Comparison of ENCODE assay signal across 8 cellular contexts in genomic region chr1:180343931-180344406, GRCh38.
DNase-seq lines count a peak whose midpoint lies in the region; ATAC-seq and TF ChIP-seq lines count a peak whose summit lies in the region.

No MANE protein-coding gene starts in this region.

- H3K23ac ChIP-seq in mesenchymal stem cell (ENCODE audit: low read length in 2 of 2), result no peak overlapping the region

- H3K27ac ChIP-seq in MM.1S (ENCODE audit: low read length), result peak overlapping the region; percentile 28; the same call in 1 of the 2 replicates
- no peak overlapping the region for H3K27ac ChIP-seq in mesenchymal stem cell (ENCODE audit: low read length, poor library complexity, severe bottlenecking)

- TF ChIP-seq CTCF in MM.1S (IDR thresholded peaks at IDR 0.05; ENCODE audit: low read length), result no peak

- peaks cover 11% of the 10 kb centered on the region; the same call in 1 of the 2 replicates for H3K79me2 ChIP-seq in MM.1S (ENCODE audit: low read length)

- no peak overlapping the region for H4K91ac ChIP-seq in mesenchymal stem cell (ENCODE audit: low read length)

- no peak overlapping the region for H3K14ac ChIP-seq in mesenchymal stem cell (ENCODE audit: low read length in 2 of 2)

- H4K20me1 ChIP-seq in MM.1S (ENCODE audit: insufficient read depth, low read length), result no peaks in the 10 kb centered on the region

- H3K18ac ChIP-seq in mesenchymal stem cell (ENCODE audit: low read depth in 1 of 2, low read length in 2 of 2), result no peak overlapping the region

- H3F3A ChIP-seq in MM.1S (ENCODE audit: insufficient read depth, low read length), result peaks cover 7% of the 10 kb centered on the region

- peaks cover 18% of the 10 kb centered on the region for H3K4me1 ChIP-seq in MM.1S (ENCODE audit: low read length)
- H3K4me1 ChIP-seq in mesenchymal stem cell (ENCODE audit: control insufficient read depth, insufficient read depth, low read depth, low read length), result no peaks in the 10 kb centered on the region

- H2AFZ ChIP-seq in MM.1S (ENCODE audit: low read length) (no peak overlapping the region), mesenchymal stem cell (ENCODE audit: low read depth, low read length) (no peak overlapping the region)

- H4K8ac ChIP-seq in mesenchymal stem cell (ENCODE audit: low read length), result no peak overlapping the region

- H3K9me3 ChIP-seq in MM.1S (replicated peaks; ENCODE audit: insufficient read depth, low read length), result no peaks in the 10 kb centered on the region
- H3K9me3 ChIP-seq in mesenchymal stem cell (ENCODE audit: control insufficient read depth, low read length), result no peaks in the 10 kb centered on the region

- no peak overlapping the region for H3K4ac ChIP-seq in mesenchymal stem cell (ENCODE audit: low read depth in 1 of 2, low read length in 2 of 2)

- H3K4me2 ChIP-seq in MM.1S (ENCODE audit: low read depth, low read length) (peak overlapping the region; percentile 1; the same call in 1 of the 2 replicates), mesenchymal stem cell (ENCODE audit: low read length, poor library complexity, severe bottlenecking) (no peak overlapping the region)

- H3K9ac ChIP-seq in MM.1S (ENCODE audit: low read length) (no peak overlapping the region), mesenchymal stem cell (ENCODE audit: low read length) (no peak overlapping the region)

- no peak overlapping the region for H2BK120ac ChIP-seq in mesenchymal stem cell (ENCODE audit: low read depth, low read length)

- H3K79me1 ChIP-seq in mesenchymal stem cell (replicated peaks; ENCODE audit: low read length, poor library complexity, severe bottlenecking), result peaks cover 13% of the 10 kb centered on the region

- H2BK15ac ChIP-seq in mesenchymal stem cell (ENCODE audit: low read depth, poor library complexity, severe bottlenecking), result no peak overlapping the region

- H3K36me3 ChIP-seq in MM.1S (replicated peaks; ENCODE audit: insufficient read depth, low read length) (no peaks in the 10 kb centered on the region), mesenchymal stem cell (ENCODE audit: control insufficient read depth in 1 of 2, insufficient read depth in 2 of 2, low read depth in 1 of 2, low read length in 2 of 2) (no peaks in the 10 kb centered on the region)

- ATAC-seq in stimulated activated naive CD8-positive, alpha-beta T cell treated with anti-CD3 and anti-CD28 coated beads, Interleukin-15, Interleukin-2, amounts not matched to agents 100 U/mL and 50 U/mL, for 24 hours, result no peak
- no peak for ATAC-seq in HG03457 (IDR thresholded peaks at IDR 0.05; ENCODE audit: unreplicated experiment)

- no peak overlapping the region for H2BK5ac ChIP-seq in mesenchymal stem cell (ENCODE audit: low read depth, low read length, poor library complexity, severe bottlenecking)

- no peak overlapping the region for H2BK12ac ChIP-seq in mesenchymal stem cell (ENCODE audit: low read length in 2 of 2)

- no peaks in the 10 kb centered on the region for H3K9me2 ChIP-seq in MM.1S (replicated peaks; ENCODE audit: insufficient read depth, low read length)

- peak; percentile 55 for DNase-seq in SIG-M5 treated with dmso at 0.1 percent for 504 hours (lab: John Stamatoyannopoulos, UW; ENCODE audit: unreplicated experiment)
- DNase-seq in SIG-M5 (lab: John Stamatoyannopoulos, UW), result no peak
- DNase-seq in MM.1S, result peak; percentile 86
- peak; percentile 38 for DNase-seq in RPMI7951 (ENCODE audit: low read depth)
- DNase-seq in mesenchymal stem cell, result peak; percentile 55
- DNase-seq in UCSD-AML1 (lab: John Stamatoyannopoulos, UW; ENCODE audit: unreplicated experiment), result no peak
- DNase-seq in stimulated activated naive CD8-positive, alpha-beta T cell treated with anti-CD3 and anti-CD28 coated beads, Interleukin-15, Interleukin-2, amounts not matched to agents 100 U/mL and 50 U/mL, for 24 hours, result no peak

- H3K27me3 ChIP-seq in MM.1S (replicated peaks; ENCODE audit: insufficient read depth, low read length) (no peaks in the 10 kb centered on the region), mesenchymal stem cell (ENCODE audit: control insufficient read depth in 1 of 2, insufficient read depth in 1 of 2, low read length in 2 of 2) (no peaks in the 10 kb centered on the region)

- H2AK5ac ChIP-seq in mesenchymal stem cell (ENCODE audit: low read length, severe bottlenecking), result no peak overlapping the region

- H3K4me3 ChIP-seq in MM.1S (ENCODE audit: low read length) (no peak overlapping the region), mesenchymal stem cell (ENCODE audit: insufficient read depth in 1 of 2, low read depth in 1 of 2, low read length in 2 of 2) (no peak overlapping the region)

Comparison
In these comparisons a context has a peak if more than half of its experiments do, and no peak if none do; other contexts are left out.
1. DNase-seq: peak in SIG-M5 treated with dmso at 0.1 percent for 504 hours (single experiment), MM.1S (single experiment), RPMI7951 (single experiment) and mesenchymal stem cell (single experiment); none in SIG-M5 (single experiment), UCSD-AML1 (single experiment) and stimulated activated naive CD8-positive, alpha-beta T cell treated with anti-CD3 and anti-CD28 coated beads, Interleukin-15, Interleukin-2, amounts not matched to agents 100 U/mL and 50 U/mL, for 24 hours (single experiment).